In the genomic region with DNA sequence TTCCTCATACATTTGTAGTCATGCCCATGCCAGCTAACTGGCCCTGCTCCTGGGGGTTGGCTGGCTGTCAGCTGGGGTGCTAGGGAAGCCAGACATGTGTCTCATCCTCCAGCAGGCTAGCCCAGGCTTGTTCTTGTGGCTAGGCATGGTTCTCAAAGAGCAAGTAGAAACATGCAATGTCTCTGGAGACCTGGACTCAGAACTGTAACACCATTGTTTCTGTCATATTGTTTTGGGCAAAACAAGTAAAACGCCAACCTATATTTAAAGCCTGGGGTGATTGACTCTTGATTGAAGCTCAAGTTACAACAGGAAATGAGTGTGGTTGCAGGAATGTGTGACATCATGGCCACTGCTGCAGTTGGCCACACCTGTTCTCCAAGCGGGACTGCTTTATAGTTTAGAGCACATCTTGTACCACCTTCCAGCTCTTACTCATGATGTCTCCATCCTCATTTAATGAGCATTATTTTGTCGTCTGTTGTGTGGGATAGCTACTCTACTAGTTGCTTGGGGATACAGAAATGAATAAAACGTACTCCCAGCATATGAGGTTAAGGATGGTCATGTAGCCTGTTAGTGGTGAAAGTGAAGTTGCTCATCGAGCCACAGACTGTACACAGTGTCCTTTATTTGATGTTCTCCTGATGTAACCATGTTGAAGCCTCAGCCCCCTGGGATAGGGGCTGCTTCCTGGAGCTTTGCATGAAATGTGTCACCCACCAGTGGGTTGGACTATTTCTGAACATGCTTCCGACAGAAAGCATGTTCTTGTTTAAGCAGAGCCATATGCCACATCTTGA, we compare ENCODE assay signal across 8 cellular contexts.
DNase-seq lines count a peak whose midpoint lies in the region; ATAC-seq and TF ChIP-seq lines count a peak whose summit lies in the region.
"Had no signal": no experiment of that assay in that cellular context is flagged by ENCODE, and none has a peak within 500 bp of the region (broad histone marks: within the 10 kb centered on the region; RNA-seq: fewer than 3 reads in every experiment).

No MANE protein-coding gene starts in this region.

- ATAC-seq in GM19452 (IDR thresholded peaks at IDR 0.05; ENCODE audit: unreplicated experiment) (peak; percentile 80), HG03095 (IDR thresholded peaks at IDR 0.05; ENCODE audit: unreplicated experiment) (peak; percentile 84), gastrocnemius medialis (no peak)

- in situ Hi-C loops in gastrocnemius medialis (cut with MboI; ENCODE audit: low sequenced_read_pairs in 4 of 4), result no loop called here

- no peak overlapping the region for H3K4me3 ChIP-seq in NT2/D1 (ENCODE audit: insufficient read length, low read depth)
- no peak overlapping the region for H3K4me3 ChIP-seq in skeletal muscle satellite cell (ENCODE audit: low read length)
- H3K4me3 ChIP-seq in gastrocnemius medialis, result no peak overlapping the region
- H3K4me3 ChIP-seq: esophagus squamous epithelium had no signal

- H3K4me1 ChIP-seq in NT2/D1 (ENCODE audit: insufficient read depth, insufficient read length) (no peaks in the 10 kb centered on the region), skeletal muscle satellite cell (ENCODE audit: control insufficient read depth, insufficient read depth, low read length) (peaks cover 20% of the 10 kb centered on the region), gastrocnemius medialis (no peaks in the 10 kb centered on the region)
- H3K4me1 ChIP-seq: esophagus squamous epithelium had no signal

- H3K9me3 ChIP-seq in NT2/D1 (ENCODE audit: insufficient read depth, low read length) (no peaks in the 10 kb centered on the region), skeletal muscle satellite cell (replicated peaks; ENCODE audit: low read length) (no peaks in the 10 kb centered on the region), gastrocnemius medialis (no peaks in the 10 kb centered on the region)

- no peak overlapping the region for H3K4me2 ChIP-seq in skeletal muscle satellite cell (ENCODE audit: low read length)

- H3K36me3 ChIP-seq in NT2/D1 (ENCODE audit: insufficient read depth, insufficient read length, low read length) (no peaks in the 10 kb centered on the region), skeletal muscle satellite cell (ENCODE audit: insufficient read depth, low read length) (no peaks in the 10 kb centered on the region), gastrocnemius medialis (no peaks in the 10 kb centered on the region)
- H3K36me3 ChIP-seq: esophagus squamous epithelium had no signal

- TF ChIP-seq POLR2A in gastrocnemius medialis (IDR thresholded peaks at IDR 0.05), result no peak

- intact Hi-C loops in gastrocnemius medialis (cut with DNase I; ENCODE audit: low total_unique reads), result no loop called here

- H3K27ac ChIP-seq in gastrocnemius medialis, result no peak overlapping the region
- H3K27ac ChIP-seq: esophagus squamous epithelium had no signal

- H3K9ac ChIP-seq in NT2/D1 (ENCODE audit: insufficient read length, low read depth) (no peak overlapping the region), skeletal muscle satellite cell (ENCODE audit: low read depth, low read length) (peak overlapping the region; percentile 43)

- H3K27me3 ChIP-seq in NT2/D1 (ENCODE audit: insufficient read depth, insufficient read length) (no peaks in the 10 kb centered on the region), skeletal muscle satellite cell (ENCODE audit: control insufficient read depth, insufficient read depth, low read length) (no peaks in the 10 kb centered on the region), gastrocnemius medialis (no peaks in the 10 kb centered on the region)
- H3K27me3 ChIP-seq: esophagus squamous epithelium had no signal

- DNase-seq in NT2/D1 (ENCODE audit: low read depth, low spot score), result peak; percentile 22
- no peak for DNase-seq in activated gamma-delta T cell treated with Interleukin-2 at 50 U/mL for 16 hours
- DNase-seq in gastrocnemius medialis, result no peak
- no peak for DNase-seq in T-helper 1 cell
- DNase-seq: esophagus squamous epithelium had no signal

- no peak for TF ChIP-seq CTCF in gastrocnemius medialis (IDR thresholded peaks at IDR 0.05 in 4 of 5, conservative IDR thresholded peaks at IDR 0.05 in 1 of 5)

Comparison
In these comparisons a context has a peak if more than half of its experiments do, and no peak if none do; other contexts are left out.
1. ATAC-seq: peak in GM19452 (single experiment) and HG03095 (single experiment); none in gastrocnemius medialis (0 of 2).